17 cellular contexts compared by ENCODE assay signal in the genomic region with DNA sequence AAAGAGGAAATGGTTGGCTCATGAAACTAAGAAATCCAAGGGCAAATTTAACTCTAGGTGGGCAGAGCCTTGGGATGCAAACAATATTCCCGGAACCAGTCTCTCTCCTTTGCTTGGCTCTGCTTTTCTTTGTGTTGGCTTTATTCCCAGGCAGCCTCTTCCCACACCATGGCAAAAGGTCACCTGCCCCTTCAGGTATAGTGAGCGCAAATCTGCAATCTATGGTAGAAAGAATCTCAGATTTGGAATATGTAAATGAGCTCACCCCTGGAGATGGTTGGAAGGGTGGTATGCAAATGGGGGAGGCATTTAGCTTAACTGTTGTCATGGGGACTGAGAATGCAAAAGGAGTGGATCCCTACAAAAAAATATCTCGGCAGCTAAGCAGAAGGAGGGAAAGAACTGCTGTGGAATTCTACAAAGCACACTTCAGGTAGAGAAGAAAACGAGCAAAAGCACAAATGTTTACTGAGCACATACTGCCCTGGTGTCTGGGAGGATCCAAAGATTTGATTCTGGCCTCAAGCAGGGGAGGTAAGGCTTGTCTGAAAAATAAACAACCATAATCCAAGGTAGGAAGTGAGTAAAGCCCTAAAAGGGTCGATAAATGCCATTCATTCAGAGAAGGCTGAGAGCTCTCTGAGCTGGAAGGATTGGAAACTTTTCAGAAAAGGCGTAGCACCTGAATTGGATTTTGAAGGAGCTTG.
DNase-seq lines count a peak whose midpoint lies in the region; ATAC-seq and TF ChIP-seq lines count a peak whose summit lies in the region.
"Had no signal": no experiment of that assay in that cellular context is flagged by ENCODE, and none has a peak within 500 bp of the region (broad histone marks: within the 10 kb centered on the region; RNA-seq: fewer than 3 reads in every experiment).

No MANE protein-coding gene starts in this region.

- H2AK5ac ChIP-seq in H9 (ENCODE audit: insufficient read length, low read length), result no peak overlapping the region

- POLR2A ChIA-PET in PC-3 (lab: Charles Lee; ENCODE audit: unreplicated experiment), result no interaction called here
- POLR2A ChIA-PET in T-cell (lab: Charles Lee), result no interaction called here

- H2AFZ ChIP-seq in H9 (ENCODE audit: low read length), result peak overlapping the region; percentile 93
- H2AFZ ChIP-seq in PC-3 (ENCODE audit: low read length), result peak overlapping the region; percentile 29; the same call in 1 of the 2 replicates
- no peak overlapping the region for H2AFZ ChIP-seq in neural progenitor cell (replicated peaks)

- H3K36me3 ChIP-seq in PC-3 (ENCODE audit: low read depth, low read length) (no peaks in the 10 kb centered on the region), iPS-18a (ENCODE audit: control insufficient read depth, low read depth, low read length) (no peaks in the 10 kb centered on the region), neural progenitor cell (no peaks in the 10 kb centered on the region), aorta (ENCODE audit: control insufficient read depth in 1 of 2, insufficient read depth in 2 of 2, low read length in 1 of 2) (no peaks in the 10 kb centered on the region)
- H3K36me3 ChIP-seq: heart right ventricle, left ventricle myocardium inferior had no signal

- TF ChIP-seq CTCF in H9 (conservative IDR thresholded peaks at IDR 0.05), result no peak
- no peak for TF ChIP-seq CTCF in PC-3 (conservative IDR thresholded peaks at IDR 0.05; ENCODE audit: low read depth, low read length)
- no peak for TF ChIP-seq CTCF in neural progenitor cell (IDR thresholded peaks at IDR 0.05)

- H3K9ac ChIP-seq in H9 (ENCODE audit: extremely low read depth, insufficient read length, low read length) (no peak overlapping the region), PC-3 (ENCODE audit: low read length) (peak overlapping the region; percentile 68), iPS-18a (ENCODE audit: low read length) (peak overlapping the region; percentile 28), neural progenitor cell (no peak overlapping the region)
- H3K9ac ChIP-seq: KMS-11 had no signal

- H4K5ac ChIP-seq in H9 (ENCODE audit: insufficient read length, low read depth, low read length), result no peak overlapping the region

- no peak overlapping the region for H3T11ph ChIP-seq in H9 (ENCODE audit: low read length)

- peak overlapping the region; percentile 1 to 22; a peak in 4 of 5 replicates for H3K4me3 Mint-ChIP-seq in H9
- H3K4me3 Mint-ChIP-seq in neural progenitor cell, result no peak overlapping the region
- H3K4me3 Mint-ChIP-seq in T-cell, result no peak overlapping the region

- H3K18ac ChIP-seq in H9 (ENCODE audit: insufficient read length, low read depth, low read length), result no peak overlapping the region

- H4K91ac ChIP-seq in H9 (ENCODE audit: insufficient read length, low read depth, low read length), result no peak overlapping the region

- H2BK120ac ChIP-seq in H9 (ENCODE audit: low read depth, low read length, poor library complexity, severe bottlenecking), result no peak overlapping the region

- no peak overlapping the region for H2BK5ac ChIP-seq in H9 (ENCODE audit: insufficient read length, low read length)

- no peak overlapping the region for H3K56ac ChIP-seq in H9 (ENCODE audit: insufficient read length, low read depth, low read length)

- H2BK20ac ChIP-seq in H9 (ENCODE audit: low read depth, low read length, poor library complexity, severe bottlenecking), result no peak overlapping the region

- H3K27ac ChIP-seq in H9 (ENCODE audit: insufficient read length, low read depth, low read length) (peak overlapping the region; percentile 7), PC-3 (ENCODE audit: low read length) (peak overlapping the region; percentile 97), iPS-18a (ENCODE audit: low read length) (peak overlapping the region; percentile 32), neural progenitor cell (no peak overlapping the region), aorta (ENCODE audit: low read depth in 1 of 2, low read length in 2 of 2) (no peak overlapping the region)
- H3K27ac ChIP-seq: heart right ventricle, KMS-11, left ventricle myocardium inferior, skin epidermis had no signal

- no peaks in the 10 kb centered on the region for H3K27me3 Mint-ChIP-seq in H9 (ENCODE audit: low read depth)
- H3K27me3 Mint-ChIP-seq in neural progenitor cell (ENCODE audit: insufficient read depth, low read depth), result peaks cover 10% of the 10 kb centered on the region
- H3K27me3 Mint-ChIP-seq in T-cell, result no peaks in the 10 kb centered on the region

- no peak overlapping the region for H4K8ac ChIP-seq in H9 (replicated peaks; ENCODE audit: insufficient read length, low read depth, low read length)

- 0 out of 2 replicates have a peak, but pooled peaks cover 2% of the 10 kb centered on the region for H3K4me1 ChIP-seq in H9 (ENCODE audit: insufficient read depth, low read length)
- peaks cover 31% of the 10 kb centered on the region for H3K4me1 ChIP-seq in PC-3 (ENCODE audit: insufficient read depth, low read length)
- peaks cover 41% of the 10 kb centered on the region for H3K4me1 ChIP-seq in iPS-18a (ENCODE audit: control insufficient read depth, low read depth, low read length)
- peaks cover 49% of the 10 kb centered on the region for H3K4me1 ChIP-seq in neural progenitor cell
- H3K4me1 ChIP-seq in aorta (ENCODE audit: control insufficient read depth in 1 of 2, insufficient read depth in 2 of 2, low read length in 2 of 2), result no peaks in the 10 kb centered on the region

- H4K20me1 ChIP-seq in H9 (ENCODE audit: control insufficient read depth, insufficient read depth, insufficient read length) (no peaks in the 10 kb centered on the region), PC-3 (ENCODE audit: low read length) (no peaks in the 10 kb centered on the region), neural progenitor cell (ENCODE audit: low read depth) (no peaks in the 10 kb centered on the region)

- peak overlapping the region; percentile 61 for H3K4me3 ChIP-seq in PC-3 (ENCODE audit: low read length)
- H3K4me3 ChIP-seq in iPS-18a (ENCODE audit: low read length), result peak overlapping the region; percentile 38
- no peak overlapping the region for H3K4me3 ChIP-seq in neural progenitor cell
- H3K4me3 ChIP-seq in aorta (ENCODE audit: low read length in 2 of 2), result no peak overlapping the region
- H3K4me3 ChIP-seq: heart right ventricle, left ventricle myocardium inferior, skin epidermis had no signal

- no peak overlapping the region for H2BK15ac ChIP-seq in H9 (ENCODE audit: low read depth, low read length)

- no peaks in the 10 kb centered on the region; a peak in 1 of 5 replicates for H3K9me3 Mint-ChIP-seq in H9
- no peaks in the 10 kb centered on the region for H3K9me3 Mint-ChIP-seq in neural progenitor cell
- no peaks in the 10 kb centered on the region for H3K9me3 Mint-ChIP-seq in T-cell
- H3K9me3 Mint-ChIP-seq: activated T-helper 2 cell treated with anti-CD3 and anti-CD28 coated beads, Interferon-gamma antibody, Interleukin-2, Interleukin-4, amounts not matched to agents 10 μg/mL and 5 μg/mL and 100 μg/mL, durations not matched to agents 14 hours and 24 hours and 36 hours had no signal

- no peak overlapping the region for H3K23ac ChIP-seq in H9 (ENCODE audit: insufficient read length, low read depth, low read length)

- BruUV-seq in PC-3 (replicated peaks; lab: Mats Ljungman, UMichigan), result no TSS peak

- no peak overlapping the region for H2BK12ac ChIP-seq in H9 (ENCODE audit: insufficient read length, low read depth, low read length)

- H3K9me3 ChIP-seq in H9 (ENCODE audit: control insufficient read depth, low read depth, low read length), result no peaks in the 10 kb centered on the region
- no peaks in the 10 kb centered on the region for H3K9me3 ChIP-seq in PC-3 (ENCODE audit: low read length)
- H3K9me3 ChIP-seq in iPS-18a (ENCODE audit: control insufficient read depth, low read depth, low read length), result no peaks in the 10 kb centered on the region
- no peaks in the 10 kb centered on the region for H3K9me3 ChIP-seq in neural progenitor cell (ENCODE audit: low read depth)
- no peaks in the 10 kb centered on the region for H3K9me3 ChIP-seq in aorta (ENCODE audit: control insufficient read depth, low read length)
- H3K9me3 ChIP-seq: heart right ventricle, left ventricle myocardium inferior had no signal

- peak overlapping the region; percentile 86 to 93 (median 91) for H3K27ac Mint-ChIP-seq in H9
- H3K27ac Mint-ChIP-seq in neural progenitor cell, result no peak overlapping the region
- H3K27ac Mint-ChIP-seq in T-cell, result no peak overlapping the region
- H3K27ac Mint-ChIP-seq: activated T-helper 2 cell treated with anti-CD3 and anti-CD28 coated beads, Interferon-gamma antibody, Interleukin-2, Interleukin-4, amounts not matched to agents 10 μg/mL and 5 μg/mL and 100 μg/mL, durations not matched to agents 14 hours and 24 hours and 36 hours had no signal

- H3K36me3 Mint-ChIP-seq in H9 (ENCODE audit: insufficient read depth in 1 of 3, low read depth in 3 of 3) (no peaks in the 10 kb centered on the region), neural progenitor cell (no peaks in the 10 kb centered on the region), T-cell (no peaks in the 10 kb centered on the region)

- DNase-seq in H9, result peak; percentile 39
- DNase-seq in PC-3, result peak; percentile 91
- DNase-seq in neural progenitor cell (ENCODE audit: low spot score), result peak; percentile 6
- DNase-seq in T-cell, result no peak
- DNase-seq in posterior cingulate gyrus, result no peak
- no peak for DNase-seq in aorta
- DNase-seq: activated CD4-positive, CD25-positive, alpha-beta regulatory T cell; central memory CD4-positive, alpha-beta T cell; effector memory CD4-positive, alpha-beta T cell; heart right ventricle; left ventricle myocardium inferior; stimulated activated CD4-positive, alpha-beta T cell treated with anti-CD3 and anti-CD28 coated beads, Interleukin-4, amount 100 ng/mL, for 4 hours; T-helper 2 cell had no signal

- CTCF ChIA-PET in PC-3 (lab: Charles Lee) (interaction anchor here (0.5 to 1.4 kb wide), 2 partner anchors 27 to 59 kb away, joined by 4 to 8 read pairs; no protein-coding TSS in a partner anchor), T-cell (lab: Charles Lee) (no interaction called here)

- intact Hi-C loops in PC-3 (cut with micrococcal nuclease) (no loop called here), posterior cingulate gyrus (cut with DNase I) (no loop called here), aorta (cut with DNase I) (no loop called here)

- H3K9me2 ChIP-seq in PC-3 (replicated peaks; ENCODE audit: low read length), result no peaks in the 10 kb centered on the region

- H3K4ac ChIP-seq in H9 (ENCODE audit: low read depth, low read length), result no peak overlapping the region

- no CpG with 5 or more reads among the region's 6 CpGs for WGBS in H9 (ENCODE audit: extremely low coverage, insufficient read length, low lambda C conversion rate)
- WGBS in aorta, 2 donors, result 81 to 82% methylated on average over 6 of the region's 6 CpGs

- H3K27me3 ChIP-seq in H9 (ENCODE audit: insufficient read depth, low read length) (no peaks in the 10 kb centered on the region), PC-3 (ENCODE audit: low read length) (no peaks in the 10 kb centered on the region), iPS-18a (ENCODE audit: control insufficient read depth, insufficient read depth, low read length) (no peaks in the 10 kb centered on the region), neural progenitor cell (no peaks in the 10 kb centered on the region), aorta (ENCODE audit: control insufficient read depth in 1 of 2, insufficient read depth in 2 of 2, low read length in 1 of 2) (peaks cover 0 to 2% of the 10 kb centered on the region in 2 donors)
- H3K27me3 ChIP-seq: heart right ventricle had no signal

- H3K79me2 ChIP-seq in H9 (ENCODE audit: insufficient read depth, low read length) (no peaks in the 10 kb centered on the region), PC-3 (ENCODE audit: low read length) (no peaks in the 10 kb centered on the region), neural progenitor cell (ENCODE audit: low read depth) (no peaks in the 10 kb centered on the region)

- H3K79me1 ChIP-seq in H9 (ENCODE audit: insufficient read depth, low read depth, low read length, poor library complexity, severe bottlenecking), result no peaks in the 10 kb centered on the region

- peak overlapping the region; percentile 49 for H3K4me2 ChIP-seq in H9 (ENCODE audit: insufficient read depth, insufficient read length, low read length)
- peak overlapping the region; percentile 86 for H3K4me2 ChIP-seq in PC-3 (ENCODE audit: low read length)
- peak overlapping the region; percentile 12 for H3K4me2 ChIP-seq in neural progenitor cell
- H3K4me2 ChIP-seq: KMS-11 had no signal

- peaks cover 8% of the 10 kb centered on the region for H3F3A ChIP-seq in PC-3 (ENCODE audit: low read length, unreplicated experiment)
- no peaks in the 10 kb centered on the region for H3F3A ChIP-seq in neural progenitor cell (ENCODE audit: low read depth)

- H3K23me2 ChIP-seq in H9 (ENCODE audit: insufficient read length, low read depth, low read length, poor library complexity, severe bottlenecking), result peaks cover 4% of the 10 kb centered on the region

- H3K14ac ChIP-seq in H9 (ENCODE audit: insufficient read depth, low read length), result no peak overlapping the region; the same call in 1 of the 2 replicates

- H3K4me1 Mint-ChIP-seq in H9, result peaks cover 64 to 72% of the 10 kb centered on the region in 2 experiments
- peaks cover 58% of the 10 kb centered on the region for H3K4me1 Mint-ChIP-seq in neural progenitor cell
- H3K4me1 Mint-ChIP-seq in T-cell, result no peaks in the 10 kb centered on the region

- peak; percentile 98 for ATAC-seq in PC-3
- ATAC-seq in T-cell (replicated peaks in 1 of 4), result no peak
- ATAC-seq in aorta (ENCODE audit: low FRiP score), result no peak
- ATAC-seq: heart right ventricle had no signal

Comparison
In these comparisons a context has a peak if more than half of its experiments do, and no peak if none do; other contexts are left out.
1. DNase-seq: peak in H9 (single experiment), PC-3 (single experiment) and neural progenitor cell (single experiment); none in T-cell (0 of 34), posterior cingulate gyrus (0 of 10) and aorta (0 of 2).
2. H3K27ac ChIP-seq: peak in H9 (single experiment), PC-3 (single experiment) and iPS-18a (single experiment); none in neural progenitor cell (single experiment) and aorta (0 of 2).
3. H3K4me2 ChIP-seq: peak in every context shown above with its lines; median percentile 86 in PC-3; 49 in H9; 12 in neural progenitor cell.
4. H3K9ac ChIP-seq: peak in PC-3 (single experiment) and iPS-18a (single experiment); none in H9 (single experiment) and neural progenitor cell (single experiment).
5. H3K27ac Mint-ChIP-seq: peak in H9 (3 of 3); none in neural progenitor cell (single experiment) and T-cell (0 of 2).
6. H3K4me3 Mint-ChIP-seq: peak in H9 (2 of 2); none in neural progenitor cell (single experiment) and T-cell (0 of 3).
7. H3K4me3 ChIP-seq: peak in PC-3 (single experiment) and iPS-18a (single experiment); none in neural progenitor cell (single experiment) and aorta (0 of 2).